Comparison of ENCODE assay signal across 28 cellular contexts in genomic region chr17:74810699-74811485, GRCh38. TPM values are rescaled to one million over a fixed set of nuclear protein-coding genes. Genes with fewer than 3 reads are reported as not detected.
A peak's percentile ranks its signal among the peaks of the same experiment; 100 is the strongest.
DNase-seq lines count a peak whose midpoint lies in the region; ATAC-seq, FAIRE-seq and TF ChIP-seq lines count a peak whose summit lies in the region.
"Had no signal": no experiment of that assay in that cellular context is flagged by ENCODE, and none has a peak within 500 bp of the region (broad histone marks: within the 10 kb centered on the region; RNA-seq: fewer than 3 reads in every experiment).

No MANE protein-coding gene starts in this region.

- intact Hi-C loops in Right ventricle myocardium inferior (cut with DNase I): no loop called here

- no peak overlapping the region for H3K4me3 ChIP-seq in right atrium auricular region
- H3K4me3 ChIP-seq: smooth muscle cell, tibial artery had no signal

- no peak for DNase-seq in Right ventricle myocardium inferior (ENCODE audit: missing footprints)
- no peak for DNase-seq in right atrium auricular region (ENCODE audit: low spot score)
- peak; percentile 80 for DNase-seq in medulla oblongata (ENCODE audit: extremely low spot score)
- no peak for DNase-seq in urothelium cell line (ENCODE audit: low spot score)
- no peak for DNase-seq in NCI-H2107 (lab: John Stamatoyannopoulos, UW)
- no peak for DNase-seq in activated CD4-positive, alpha-beta T cell treated with anti-CD3 and anti-CD28 coated beads, Interleukin-2, amount 50 U/mL, for 48 hours
- DNase-seq in UCSD-AML1 (lab: John Stamatoyannopoulos, UW; ENCODE audit: unreplicated experiment): no peak
- DNase-seq: activated CD4-positive, alpha-beta T cell treated with anti-CD3 and anti-CD28 coated beads for 4 hours; activated T-cell treated with anti-CD3 and anti-CD28 coated beads, Interleukin-2, amount 50 U/mL, for 1 hour; CD4-positive, alpha-beta T cell; DMS 273 treated with DMSO at 0.1 percent for 48 hours; effector memory CD8-positive, alpha-beta T cell; H9; left ventricle myocardium inferior; naive thymus-derived CD8-positive, alpha-beta T cell; NCI-H1092; NCI-H1694 treated with DMSO at 0.1 percent for 48 hours; NCI-H2171 treated with DMSO at 0.1 percent for 48 hours; NCI-H69; stimulated activated CD4-positive, alpha-beta T cell treated with anti-CD3 and anti-CD28 coated beads, Interleukin-1b, Interleukin-23, amount 100 ng/mL, for 48 hours; stimulated activated CD8-positive, alpha-beta memory T cell treated with anti-CD3 and anti-CD28 coated beads, Interleukin-4, amount 100 ng/mL, for 48 hours; stimulated activated naive CD8-positive, alpha-beta T cell treated with anti-CD3 and anti-CD28 coated beads, Interleukin-15, amount 100 ng/mL, for 72 hours; tibial artery had no signal

- peak; percentile 17 for ATAC-seq in Right ventricle myocardium inferior
- ATAC-seq: effector memory CD8-positive, alpha-beta T cell; naive thymus-derived CD8-positive, alpha-beta T cell; stimulated activated naive CD8-positive, alpha-beta T cell treated with anti-CD3 and anti-CD28 coated beads, Interleukin-15, amount 100 ng/mL, for 72 hours had no signal

- H3K9me3 ChIP-seq in right atrium auricular region: no peaks in the 10 kb centered on the region
- H3K9me3 ChIP-seq: left ventricle myocardium inferior, tibial artery had no signal

- FAIRE-seq in urothelium cell line (lab: Jason Lieb, UNC): peak; percentile 69
- FAIRE-seq: colon had no signal

- no peaks in the 10 kb centered on the region for H3K36me3 ChIP-seq in right atrium auricular region
- H3K36me3 ChIP-seq: left ventricle myocardium inferior had no signal

- no peak for TF ChIP-seq CTCF in right atrium auricular region (IDR thresholded peaks at IDR 0.05)

- no peaks in the 10 kb centered on the region for H3K27me3 ChIP-seq in right atrium auricular region
- H3K27me3 ChIP-seq: tibial artery had no signal

- H3K4me1 ChIP-seq in right atrium auricular region: peaks cover 0 to 46% of the 10 kb centered on the region in 2 donors

- H3K27ac ChIP-seq in right atrium auricular region (peak overlapping the region in 1 of 2 donors; percentile 17), cingulate gyrus (ENCODE audit: low read depth, low read length) (peak overlapping the region; percentile 29)
- H3K27ac ChIP-seq: 22Rv1, left ventricle myocardium inferior, tibial artery had no signal

RNA-seq across cellular contexts. Expression of gene NAT9, which starts 34.7 kb away (rescaled TPM):
- total RNA-seq in Right ventricle myocardium inferior: 19.4 TPM
- 10 to 100 TPM; 16.2 to 18.7 TPM for total RNA-seq in right atrium auricular region

RNA-seq across cellular contexts. Expression of gene GRIN2C, which starts 48.8 kb away (rescaled TPM):
- total RNA-seq in Right ventricle myocardium inferior (1.2 TPM), right atrium auricular region (10 to 100 TPM; 27.6 to 34.4 TPM)
- total RNA-seq: activated CD8-positive, alpha-beta memory T cell treated with anti-CD3 and anti-CD28 coated beads for 36 hours; CD4-positive, alpha-beta T cell had no signal

Comparison
In these comparisons a context has a peak if more than half of its experiments do, and no peak if none do; other contexts are left out.
1. RNA of gene GRIN2C, which starts 48.8 kb away (total RNA-seq): 27.6 to 34.4 TPM in right atrium auricular region; 1.2 TPM in Right ventricle myocardium inferior (single experiment); every median in the first group is over 10 times any median in the second.